Comparison of ENCODE assay signal across 1 cellular context in the genomic region with DNA sequence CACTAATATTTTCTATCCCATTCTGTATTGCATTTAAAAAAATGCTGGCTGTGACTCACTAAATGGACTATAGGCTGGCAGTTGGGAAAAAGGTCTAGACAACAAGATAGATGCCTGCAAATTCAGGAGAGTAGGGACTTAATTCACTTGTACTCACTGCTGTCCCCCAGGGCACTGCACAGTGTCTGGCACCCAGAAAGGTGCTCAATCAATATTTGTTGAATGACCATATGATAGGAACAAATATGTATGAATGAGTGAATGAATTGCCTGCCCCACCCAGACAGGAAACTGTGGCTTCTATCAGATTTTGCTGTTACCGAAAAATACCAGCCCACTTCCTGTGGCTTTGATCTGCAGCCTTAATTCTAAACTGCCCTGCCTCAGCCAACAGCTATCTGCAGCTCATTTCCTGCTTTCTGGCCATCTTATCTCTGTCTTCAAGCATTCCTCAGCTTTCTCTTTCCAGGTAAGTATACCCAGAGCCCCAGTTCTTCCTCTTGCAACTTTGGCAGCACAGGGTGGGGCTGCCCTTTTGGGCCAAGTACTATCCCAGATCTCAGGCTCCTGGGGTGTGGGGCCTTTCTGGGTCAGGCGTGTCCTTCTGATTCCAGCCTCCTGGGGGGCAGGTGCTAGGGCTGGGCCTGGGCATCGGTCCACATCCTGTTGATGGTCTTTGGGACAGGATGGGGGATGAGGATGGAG.
TF ChIP-seq lines count a peak whose summit lies in the region.

No MANE protein-coding gene starts in this region.

TF ChIP-seq in GM12878, 131 proteins besides CTCF, POLR2A, EP300 and RAD21 (continues in another document):
- TF ChIP-seq HSF1 (IDR thresholded peaks at IDR 0.05; ENCODE audit: low read depth, low read length) (no peak), HDAC2 (IDR thresholded peaks at IDR 0.05) (no peak), KDM1A (IDR thresholded peaks at IDR 0.05; ENCODE audit: borderline replicate concordance) (no peak), MXI1 (IDR thresholded peaks at IDR 0.05; ENCODE audit: low read depth, low read length) (no peak), SIN3A (IDR thresholded peaks at IDR 0.05; ENCODE audit: low read depth, low read length) (0 out of 2 replicates have a peak, but pooled peaks have one; percentile 36), IRF4 (IDR thresholded peaks at IDR 0.05; ENCODE audit: low read depth, low read length) (no peak), SREBF1 (IDR thresholded peaks at IDR 0.05; ENCODE audit: low read length) (no peak), CBX3 (IDR thresholded peaks at IDR 0.05; ENCODE audit: borderline replicate concordance, low read depth) (no peak), HCFC1 (IDR thresholded peaks at IDR 0.05; ENCODE audit: low read length) (no peak), E2F8 (IDR thresholded peaks at IDR 0.05; ENCODE audit: low read depth, partially characterized antibody) (no peak), KLF5 (IDR thresholded peaks at IDR 0.05; ENCODE audit: partially characterized antibody) (no peak), SUPT20H (IDR thresholded peaks at IDR 0.05; ENCODE audit: borderline replicate concordance, control insufficient read depth, low read depth, low read length) (no peak), SIX5 (IDR thresholded peaks at IDR 0.05; ENCODE audit: low read depth, low read length, severe bottlenecking) (no peak), YY1 (IDR thresholded peaks at IDR 0.05; ENCODE audit: low read depth, low read length) (0 out of 2 replicates have a peak, but pooled peaks have one; percentile 51), SMC3 (IDR thresholded peaks at IDR 0.05; ENCODE audit: borderline replicate concordance, low read length) (peak; percentile 12; the same call in 1 of the 2 replicates), CREM (IDR thresholded peaks at IDR 0.05; ENCODE audit: low read depth) (peak; percentile 49; the same call in 1 of the 2 replicates), RCOR1 (conservative IDR thresholded peaks at IDR 0.05; ENCODE audit: low read depth, low read length) (0 out of 2 replicates have a peak, but pooled peaks have one; percentile 1), BHLHE40 (IDR thresholded peaks at IDR 0.05; ENCODE audit: borderline replicate concordance in 1 of 2, low read depth in 2 of 2, low read length in 1 of 2) (no peak; a peak in 1 of 4 replicates), TBL1XR1 (IDR thresholded peaks at IDR 0.05; ENCODE audit: low read depth, low read length) (0 out of 2 replicates have a peak, but pooled peaks have one; percentile 29), REST (IDR thresholded peaks at IDR 0.05; ENCODE audit: low read depth, low read length) (no peak), PRDM15 (CRISPR knock-in tag; IDR thresholded peaks at IDR 0.05) (no peak), SMAD1 (IDR thresholded peaks at IDR 0.05; ENCODE audit: low read depth, partially characterized antibody) (no peak), NR2C2 (IDR thresholded peaks at IDR 0.05; ENCODE audit: borderline replicate concordance, control insufficient read depth, insufficient read length, low read depth) (no peak), ASH2L (IDR thresholded peaks at IDR 0.05; ENCODE audit: borderline replicate concordance, low read depth) (no peak), SREBF2 (IDR thresholded peaks at IDR 0.05; ENCODE audit: low read length) (no peak), RUNX3 (IDR thresholded peaks at IDR 0.05; ENCODE audit: low read length) (peak; percentile 95), LARP7 (IDR thresholded peaks at IDR 0.05) (0 out of 2 replicates have a peak, but pooled peaks have one; percentile 15), HDAC6 (IDR thresholded peaks at IDR 0.05; ENCODE audit: unreplicated experiment) (no peak), STAT1 (conservative IDR thresholded peaks at IDR 0.05) (no peak), SKIL (IDR thresholded peaks at IDR 0.05; ENCODE audit: low read depth, poor library complexity, severe bottlenecking) (no peak), CHD2 (IDR thresholded peaks at IDR 0.05; ENCODE audit: borderline replicate concordance, low read depth, low read length) (no peak), NR2C1 (IDR thresholded peaks at IDR 0.05) (no peak)
- TF ChIP-seq, protein P1, sequence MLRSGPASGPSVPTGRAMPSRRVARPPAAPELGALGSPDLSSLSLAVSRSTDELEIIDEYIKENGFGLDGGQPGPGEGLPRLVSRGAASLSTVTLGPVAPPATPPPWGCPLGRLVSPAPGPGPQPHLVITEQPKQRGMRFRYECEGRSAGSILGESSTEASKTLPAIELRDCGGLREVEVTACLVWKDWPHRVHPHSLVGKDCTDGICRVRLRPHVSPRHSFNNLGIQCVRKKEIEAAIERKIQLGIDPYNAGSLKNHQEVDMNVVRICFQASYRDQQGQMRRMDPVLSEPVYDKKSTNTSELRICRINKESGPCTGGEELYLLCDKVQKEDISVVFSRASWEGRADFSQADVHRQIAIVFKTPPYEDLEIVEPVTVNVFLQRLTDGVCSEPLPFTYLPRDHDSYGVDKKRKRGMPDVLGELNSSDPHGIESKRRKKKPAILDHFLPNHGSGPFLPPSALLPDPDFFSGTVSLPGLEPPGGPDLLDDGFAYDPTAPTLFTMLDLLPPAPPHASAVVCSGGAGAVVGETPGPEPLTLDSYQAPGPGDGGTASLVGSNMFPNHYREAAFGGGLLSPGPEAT (IDR thresholded peaks at IDR 0.05; ENCODE audit: low read depth), result peak; percentile 51; the same call in 1 of the 2 replicates
- TF ChIP-seq, protein P2, sequence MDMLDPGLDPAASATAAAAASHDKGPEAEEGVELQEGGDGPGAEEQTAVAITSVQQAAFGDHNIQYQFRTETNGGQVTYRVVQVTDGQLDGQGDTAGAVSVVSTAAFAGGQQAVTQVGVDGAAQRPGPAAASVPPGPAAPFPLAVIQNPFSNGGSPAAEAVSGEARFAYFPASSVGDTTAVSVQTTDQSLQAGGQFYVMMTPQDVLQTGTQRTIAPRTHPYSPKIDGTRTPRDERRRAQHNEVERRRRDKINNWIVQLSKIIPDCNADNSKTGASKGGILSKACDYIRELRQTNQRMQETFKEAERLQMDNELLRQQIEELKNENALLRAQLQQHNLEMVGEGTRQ (IDR thresholded peaks at IDR 0.05; ENCODE audit: borderline replicate concordance, low read depth, low read length), result no peak
- TF ChIP-seq, protein P3, sequence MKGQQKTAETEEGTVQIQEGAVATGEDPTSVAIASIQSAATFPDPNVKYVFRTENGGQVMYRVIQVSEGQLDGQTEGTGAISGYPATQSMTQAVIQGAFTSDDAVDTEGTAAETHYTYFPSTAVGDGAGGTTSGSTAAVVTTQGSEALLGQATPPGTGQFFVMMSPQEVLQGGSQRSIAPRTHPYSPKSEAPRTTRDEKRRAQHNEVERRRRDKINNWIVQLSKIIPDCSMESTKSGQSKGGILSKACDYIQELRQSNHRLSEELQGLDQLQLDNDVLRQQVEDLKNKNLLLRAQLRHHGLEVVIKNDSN (IDR thresholded peaks at IDR 0.05; ENCODE audit: borderline replicate concordance, extremely low read length, insufficient read depth, low read depth, low read length), result no peak
- TF ChIP-seq, protein P4, sequence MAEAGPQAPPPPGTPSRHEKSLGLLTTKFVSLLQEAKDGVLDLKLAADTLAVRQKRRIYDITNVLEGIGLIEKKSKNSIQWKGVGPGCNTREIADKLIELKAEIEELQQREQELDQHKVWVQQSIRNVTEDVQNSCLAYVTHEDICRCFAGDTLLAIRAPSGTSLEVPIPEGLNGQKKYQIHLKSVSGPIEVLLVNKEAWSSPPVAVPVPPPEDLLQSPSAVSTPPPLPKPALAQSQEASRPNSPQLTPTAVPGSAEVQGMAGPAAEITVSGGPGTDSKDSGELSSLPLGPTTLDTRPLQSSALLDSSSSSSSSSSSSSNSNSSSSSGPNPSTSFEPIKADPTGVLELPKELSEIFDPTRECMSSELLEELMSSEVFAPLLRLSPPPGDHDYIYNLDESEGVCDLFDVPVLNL (IDR thresholded peaks at IDR 0.05; ENCODE audit: low read depth, low read length), result no peak
- TF ChIP-seq, protein P5, sequence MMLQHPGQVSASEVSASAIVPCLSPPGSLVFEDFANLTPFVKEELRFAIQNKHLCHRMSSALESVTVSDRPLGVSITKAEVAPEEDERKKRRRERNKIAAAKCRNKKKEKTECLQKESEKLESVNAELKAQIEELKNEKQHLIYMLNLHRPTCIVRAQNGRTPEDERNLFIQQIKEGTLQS (IDR thresholded peaks at IDR 0.05; ENCODE audit: borderline replicate concordance, extremely low read depth, low read depth, low read length), result no peak
